22 cellular contexts compared by ENCODE assay signal in genomic region chr7:144791488-144791887, GRCh38.
"Had no signal": no experiment of that assay in that cellular context is flagged by ENCODE, and none has a peak within 500 bp of the region (broad histone marks: within the 10 kb centered on the region; RNA-seq: fewer than 3 reads in every experiment).

No MANE protein-coding gene starts in this region.

- H3K9me3 ChIP-seq: left ventricle myocardium inferior, mucosa of descending colon, ovary, right atrium auricular region, right lobe of liver, stomach, testis, thyroid gland, transverse colon, upper lobe of left lung, vagina had no signal

- H3K36me3 ChIP-seq: left ventricle myocardium inferior, ovary, right atrium auricular region, right lobe of liver, thyroid gland, transverse colon, upper lobe of left lung, vagina had no signal

- H3K27me3 ChIP-seq: ovary, right atrium auricular region, right lobe of liver, stomach, testis, thyroid gland, transverse colon, upper lobe of left lung, vagina had no signal

- ATAC-seq: mucosa of descending colon; naive thymus-derived CD4-positive, alpha-beta T cell; natural killer cell treated with Interleukin-12 subunit alpha and Interleukin-12 subunit beta and Interleukin-15 and Interleukin-18, amount 100 ng/mL, for 72 hours; stimulated activated naive B cell treated with anti-CD40 and anti-IgM and Interleukin-4, amounts not matched to agents 10 μg/mL and 1 μg/mL and 100 μg/mL, for 72 hours had no signal

- H3K4me3 ChIP-seq: left ventricle myocardium inferior, mucosa of descending colon, ovary, right atrium auricular region, right lobe of liver, smooth muscle cell, stomach, testis, thyroid gland, transverse colon, upper lobe of left lung, vagina had no signal

- H3K4me2 ChIP-seq: smooth muscle cell had no signal

- H3K4me1 ChIP-seq: left ventricle myocardium inferior, right atrium auricular region, right lobe of liver, stomach, testis, thyroid gland, transverse colon, upper lobe of left lung, vagina had no signal

- DNase-seq: islet precursor cell; left ventricle myocardium inferior; midbrain; mucosa of descending colon; naive thymus-derived CD4-positive, alpha-beta T cell; ovary; right lobe of liver; stimulated activated CD4-positive, alpha-beta T cell treated with anti-CD3 and anti-CD28 coated beads, Interleukin-1b, Interleukin-23, amount 100 ng/mL, for 48 hours; stimulated activated CD4-positive, alpha-beta T cell treated with anti-CD3 and anti-CD28 coated beads, Interleukin-2, amount 100 ng/mL, for 48 hours; stimulated activated CD4-positive, alpha-beta T cell treated with anti-CD3 and anti-CD28 coated beads, Interleukin-4, amount 100 ng/mL, for 4 hours; stimulated activated CD8-positive, alpha-beta memory T cell treated with anti-CD3 and anti-CD28 coated beads, Interleukin-4, amount 100 ng/mL, for 48 hours; stimulated activated naive B cell treated with anti-CD40 and anti-IgM and Interleukin-4, amounts not matched to agents 10 μg/mL and 1 μg/mL and 100 μg/mL, for 72 hours; stimulated activated naive CD8-positive, alpha-beta T cell treated with anti-CD3 and anti-CD28 coated beads, Interleukin-15, Interleukin-2, amounts not matched to agents 100 U/mL and 50 U/mL, for 24 hours; testis; thyroid gland; transverse colon; upper lobe of left lung had no signal

- H3K27ac ChIP-seq: left ventricle myocardium inferior, ovary, right atrium auricular region, right lobe of liver, stomach, testis, thyroid gland, transverse colon, upper lobe of left lung, vagina had no signal
